ENCODE assay signal across 8 cellular contexts in the genomic region with DNA sequence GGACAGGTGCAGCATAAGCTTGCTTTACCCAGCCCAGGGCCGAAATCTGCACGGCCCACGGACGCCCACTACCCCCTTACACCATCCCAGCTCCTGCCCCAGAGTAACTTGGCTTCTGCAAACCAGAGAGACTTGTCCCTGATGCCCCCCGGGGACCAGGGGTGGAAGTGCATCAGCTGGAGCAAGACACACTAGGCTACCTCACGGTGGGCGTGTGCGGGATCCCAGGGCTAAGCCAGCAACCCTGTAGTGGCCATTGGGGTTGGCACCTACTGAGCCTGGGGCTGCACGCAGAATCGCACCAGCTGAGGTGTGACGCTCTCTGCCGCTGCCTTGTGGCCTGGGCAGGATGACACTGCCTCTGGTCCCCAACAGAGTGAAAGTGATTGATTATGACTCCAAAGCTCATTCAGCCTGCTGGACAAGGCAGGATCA. TPM values are rescaled to one million over a fixed set of nuclear protein-coding genes. Genes with fewer than 3 reads are reported as not detected.
DNase-seq lines count a peak whose midpoint lies in the region; ATAC-seq, FAIRE-seq and TF ChIP-seq lines count a peak whose summit lies in the region.

No MANE protein-coding gene starts in this region.

- no peak overlapping the region for H3K4me3 Mint-ChIP-seq in T-helper 2 cell treated with Interferon-gamma antibody and Interleukin-4, amounts not matched to agents 5 μg/mL and 100 μg/mL, for 36 hours

- DNase-seq in H54 (ENCODE audit: insufficient read length, low spot score) (peak; percentile 79), endothelial cell of umbilical vein (ENCODE audit: low read depth, low spot score) (peak; percentile 15), small intestine (peak; percentile 16), NOMO-1 treated with DMSO at 0.1 percent for 48 hours (lab: John Stamatoyannopoulos, UW; ENCODE audit: unreplicated experiment) (no peak)
- peak; percentile 25 for DNase-seq in T-helper 2 cell treated with Interferon-gamma antibody and Interleukin-4, amounts not matched to agents 5 μg/mL and 100 μg/mL, for 36 hours (ENCODE audit: low spot score)

- H3K27ac ChIP-seq in 22Rv1: peak overlapping the region; percentile 46; the same call in 1 of the 2 replicates
- H3K27ac ChIP-seq in endothelial cell of umbilical vein (ENCODE audit: insufficient read depth, low read depth, low read length): no peak overlapping the region
- H3K27ac ChIP-seq in small intestine (ENCODE audit: low read depth in 1 of 2, low read length in 1 of 2): no peak overlapping the region

- H3K9ac ChIP-seq in endothelial cell of umbilical vein (replicated peaks; ENCODE audit: extremely low read depth, insufficient read depth, low read length): no peak overlapping the region

- dilution Hi-C loops in endothelial cell of umbilical vein (cut with MboI; ENCODE audit: extremely low pct_ligation_motif_present, low sequenced_read_pairs): no loop called here

- CTCF ChIA-PET in endothelial cell of umbilical vein (lab: Charles Lee): interaction anchor here (0.6 to 1.7 kb wide), 5 partner anchors 17 to 478 kb away, joined by 3 to 9 read pairs (median 4); partner anchors contain the start of gene SLC2A8

- no peak for FAIRE-seq in H54 (lab: Jason Lieb, UNC)
- no peak for FAIRE-seq in endothelial cell of umbilical vein (lab: Jason Lieb, UNC)
- FAIRE-seq in small intestine (lab: Jason Lieb, UNC): no peak

- H3K4me3 ChIP-seq in endothelial cell of umbilical vein (replicated peaks in 1 of 3; ENCODE audit: insufficient read depth in 1 of 3, low read depth in 1 of 3, low read length in 3 of 3): no peak overlapping the region
- no peak overlapping the region for H3K4me3 ChIP-seq in small intestine (ENCODE audit: low read depth in 1 of 2, low read length in 2 of 2)

- intact Hi-C loops in endothelial cell of umbilical vein (cut with micrococcal nuclease): loop anchor here (1.0 kb wide), 1 partner anchor 107 kb away; no protein-coding TSS in a partner anchor

- no peak overlapping the region for H3K4me2 ChIP-seq in endothelial cell of umbilical vein (ENCODE audit: insufficient read depth, low read length)

- no TSS peak for BruUV-seq in endothelial cell of umbilical vein (replicated peaks; lab: Mats Ljungman, UMichigan)

- H3K36me3 ChIP-seq in endothelial cell of umbilical vein (ENCODE audit: control insufficient read depth in 2 of 2, extremely low read depth in 1 of 2, insufficient read depth in 2 of 2, low read length in 2 of 2): no peaks in the 10 kb centered on the region
- no peaks in the 10 kb centered on the region for H3K36me3 ChIP-seq in small intestine (ENCODE audit: control insufficient read depth in 2 of 2, insufficient read depth in 2 of 2, low read length in 2 of 2)

- peaks cover 2% of the 10 kb centered on the region for H3K79me2 ChIP-seq in endothelial cell of umbilical vein (ENCODE audit: control insufficient read depth, insufficient read depth, low read length)

- no peaks in the 10 kb centered on the region for H3K9me3 Mint-ChIP-seq in T-helper 2 cell treated with Interferon-gamma antibody and Interleukin-4, amounts not matched to agents 5 μg/mL and 100 μg/mL, for 36 hours

- H3K27ac Mint-ChIP-seq in T-helper 2 cell treated with Interferon-gamma antibody and Interleukin-4, amounts not matched to agents 5 μg/mL and 100 μg/mL, for 36 hours: no peak overlapping the region

- peaks cover 7% of the 10 kb centered on the region for H3K4me1 Mint-ChIP-seq in T-helper 2 cell treated with Interferon-gamma antibody and Interleukin-4, amounts not matched to agents 5 μg/mL and 100 μg/mL, for 36 hours (ENCODE audit: low read depth)

- TF ChIP-seq CTCF in 22Rv1 (IDR thresholded peaks at IDR 0.05): peak; percentile 48
- peak in 1 of 2 donors; percentile 22 for TF ChIP-seq CTCF in endothelial cell of umbilical vein (IDR thresholded peaks at IDR 0.05; ENCODE audit: extremely low read depth in 1 of 2, insufficient read depth in 1 of 2, low read depth in 1 of 2, low read length in 2 of 2)

- H3K36me3 Mint-ChIP-seq in T-helper 2 cell treated with Interferon-gamma antibody and Interleukin-4, amounts not matched to agents 5 μg/mL and 100 μg/mL, for 36 hours (ENCODE audit: low read depth): no peaks in the 10 kb centered on the region

- H3K27me3 Mint-ChIP-seq in T-helper 2 cell treated with Interferon-gamma antibody and Interleukin-4, amounts not matched to agents 5 μg/mL and 100 μg/mL, for 36 hours (ENCODE audit: low read depth): peaks cover 2% of the 10 kb centered on the region

- H3K9me3 ChIP-seq in endothelial cell of umbilical vein (replicated peaks; ENCODE audit: control insufficient read depth, insufficient read depth, low read length): no peaks in the 10 kb centered on the region
- H3K9me3 ChIP-seq in small intestine (ENCODE audit: control insufficient read depth, low read depth): no peaks in the 10 kb centered on the region

- H3K9me1 ChIP-seq in endothelial cell of umbilical vein (replicated peaks; ENCODE audit: control insufficient read depth, extremely low read depth, insufficient read depth, low read length): no peaks in the 10 kb centered on the region

- H3K27me3 ChIP-seq in endothelial cell of umbilical vein (ENCODE audit: control insufficient read depth in 2 of 2, insufficient read depth in 2 of 2, low read length in 2 of 2): no peaks in the 10 kb centered on the region
- H3K27me3 ChIP-seq in small intestine (ENCODE audit: control insufficient read depth in 2 of 2, insufficient read depth in 2 of 2, low read length in 2 of 2): no peaks in the 10 kb centered on the region

- H3K4me1 ChIP-seq in endothelial cell of umbilical vein (ENCODE audit: control insufficient read depth, extremely low read depth, insufficient read depth, low read length) (peaks cover 8% of the 10 kb centered on the region), small intestine (ENCODE audit: control insufficient read depth in 2 of 2, insufficient read depth in 1 of 2, low read depth in 1 of 2, low read length in 1 of 2) (peaks cover 0 to 6% of the 10 kb centered on the region in 2 donors)

- no peak for ATAC-seq in HG03432 (IDR thresholded peaks at IDR 0.05; ENCODE audit: unreplicated experiment)
- ATAC-seq in GM21737 (IDR thresholded peaks at IDR 0.05; ENCODE audit: unreplicated experiment): no peak

- no peaks in the 10 kb centered on the region for H4K20me1 ChIP-seq in endothelial cell of umbilical vein (replicated peaks; ENCODE audit: control insufficient read depth, extremely low read depth, insufficient read depth, low read length)

- no peak for TF ChIP-seq POLR2A in H54 (IDR thresholded peaks at IDR 0.05; ENCODE audit: low read depth, low read length)
- no peak for TF ChIP-seq POLR2A in endothelial cell of umbilical vein (IDR thresholded peaks at IDR 0.05; ENCODE audit: low read depth, low read length)

- no peak overlapping the region for H2AFZ ChIP-seq in endothelial cell of umbilical vein (ENCODE audit: low read depth, low read length)

- POLR2A ChIA-PET in endothelial cell of umbilical vein (lab: Charles Lee): no interaction called here

- WGBS in small intestine, 3 donors: 62 to 72% (median 62%) methylated on average over 12 of the region's 12 CpGs

TF ChIP-seq in endothelial cell of umbilical vein, 7 proteins besides CTCF, POLR2A, EP300 and RAD21 (continues in another document):
- TF ChIP-seq GATA2 (IDR thresholded peaks at IDR 0.05; ENCODE audit: insufficient read depth, insufficient read length, low read depth, low read length): no peak
- TF ChIP-seq JUN (IDR thresholded peaks at IDR 0.05; ENCODE audit: borderline replicate concordance, insufficient read depth, insufficient read length, low read depth): no peak

RNA-seq across cellular contexts. Expression of gene ZNF79, which starts 6.1 kb away (rescaled TPM):
- 8.9 and 10.6 TPM in 2 replicates for total RNA-seq in endothelial cell of umbilical vein
- 6.1 and 6.3 TPM in 2 replicates for polyA plus RNA-seq in endothelial cell of umbilical vein
- polyA plus RNA-seq in endothelial cell of umbilical vein (2011; cell fraction: cytosol; rRNA removed): 6.9 and 8.1 TPM in 2 replicates
- 20.1 and 21.6 TPM in 2 replicates for polyA plus RNA-seq in endothelial cell of umbilical vein (2011; cell fraction: nucleus; rRNA removed)
- 6.3 and 8.1 TPM in 2 replicates for polyA plus RNA-seq in endothelial cell of umbilical vein (2012)
- polyA minus RNA-seq in endothelial cell of umbilical vein: 13.3 and 15.3 TPM in 2 replicates
- polyA minus RNA-seq in endothelial cell of umbilical vein (2011; cell fraction: cytosol; rRNA and poly(A)+ RNA removed): 7.9 TPM
- polyA minus RNA-seq in endothelial cell of umbilical vein (2011; cell fraction: nucleus; rRNA and poly(A)+ RNA removed): 7.6 and 8.2 TPM in 2 replicates
- 1 to 10 TPM; 2.4 to 4.1 (median 2.5) TPM for polyA plus RNA-seq in small intestine

RNA-seq across cellular contexts. Expression of gene SLC2A8, which starts 21.1 kb away (rescaled TPM):
- total RNA-seq in endothelial cell of umbilical vein: 17.0 and 19.3 TPM in 2 replicates
- 26.1 and 33.5 TPM in 2 replicates for polyA plus RNA-seq in endothelial cell of umbilical vein
- 13.7 and 16.7 TPM in 2 replicates for polyA plus RNA-seq in endothelial cell of umbilical vein (2011; cell fraction: cytosol; rRNA removed)
- polyA plus RNA-seq in endothelial cell of umbilical vein (2011; cell fraction: nucleus; rRNA removed): 24.4 and 33.0 TPM in 2 replicates
- polyA plus RNA-seq in endothelial cell of umbilical vein (2012): 10.9 and 15.6 TPM in 2 replicates
- polyA minus RNA-seq in endothelial cell of umbilical vein: 9.5 and 15.3 TPM in 2 replicates
- 18.9 TPM for polyA minus RNA-seq in endothelial cell of umbilical vein (2011; cell fraction: cytosol; rRNA and poly(A)+ RNA removed)
- polyA minus RNA-seq in endothelial cell of umbilical vein (2011; cell fraction: nucleus; rRNA and poly(A)+ RNA removed): 9.1 and 10.6 TPM in 2 replicates
- polyA plus RNA-seq in small intestine: 10 to 100 TPM; 17.2 to 21.4 (median 20.0) TPM

RNA-seq across cellular contexts. Expression of gene RPL12, which starts 33.2 kb away (rescaled TPM):
- total RNA-seq in endothelial cell of umbilical vein: 1,231 and 1,361 TPM in 2 replicates
- polyA plus RNA-seq in endothelial cell of umbilical vein (2,140 and 3,007 TPM in 2 replicates), small intestine (1,000 to 10,000 TPM; 2,018 to 3,950 (median 3,161) TPM)
- polyA plus RNA-seq in endothelial cell of umbilical vein (2011; cell fraction: cytosol; rRNA removed): 2,997 and 3,263 TPM in 2 replicates
- 604 and 667 TPM in 2 replicates for polyA plus RNA-seq in endothelial cell of umbilical vein (2011; cell fraction: nucleus; rRNA removed)
- 1,827 and 2,215 TPM in 2 replicates for polyA plus RNA-seq in endothelial cell of umbilical vein (2012)
- 431 and 482 TPM in 2 replicates for polyA minus RNA-seq in endothelial cell of umbilical vein
- polyA minus RNA-seq in endothelial cell of umbilical vein (2011; cell fraction: cytosol; rRNA and poly(A)+ RNA removed): 1,395 TPM
- 81.6 and 96.0 TPM in 2 replicates for polyA minus RNA-seq in endothelial cell of umbilical vein (2011; cell fraction: nucleus; rRNA and poly(A)+ RNA removed)

RNA-seq across cellular contexts. Expression of gene LRSAM1, which starts 33.3 kb away (rescaled TPM):
- 18.5 and 18.9 TPM in 2 replicates for total RNA-seq in endothelial cell of umbilical vein
- polyA plus RNA-seq in endothelial cell of umbilical vein: 10.8 and 12.6 TPM in 2 replicates
- polyA plus RNA-seq in endothelial cell of umbilical vein (2011; cell fraction: cytosol; rRNA removed): 6.9 and 8.6 TPM in 2 replicates
- polyA plus RNA-seq in endothelial cell of umbilical vein (2011; cell fraction: nucleus; rRNA removed): 27.9 and 32.9 TPM in 2 replicates
- polyA plus RNA-seq in endothelial cell of umbilical vein (2012): 12.9 and 18.9 TPM in 2 replicates
- polyA minus RNA-seq in endothelial cell of umbilical vein: 9.7 and 13.4 TPM in 2 replicates
- 6.0 TPM for polyA minus RNA-seq in endothelial cell of umbilical vein (2011; cell fraction: cytosol; rRNA and poly(A)+ RNA removed)
- 16.4 and 17.8 TPM in 2 replicates for polyA minus RNA-seq in endothelial cell of umbilical vein (2011; cell fraction: nucleus; rRNA and poly(A)+ RNA removed)
- polyA plus RNA-seq in small intestine: 10 to 100 TPM; 12.8 to 22.8 (median 22.4) TPM
